ENCODE assay signal across 35 cellular contexts in genomic region chr1:89459081-89459480, GRCh38.
"Had no signal": no experiment of that assay in that cellular context is flagged by ENCODE, and none has a peak within 500 bp of the region (broad histone marks: within the 10 kb centered on the region; RNA-seq: fewer than 3 reads in every experiment).

No MANE protein-coding gene starts in this region.

- DNase-seq: Karpas-422, Kasumi-1, MG63, MM.1S, MV-4-11, NCI-H1048, NCI-H1092, NCI-H1092 treated with DMSO at 0.1 percent for 48 hours, NCI-H1105, NCI-H1105 treated with DMSO at 0.1 percent for 48 hours, NCI-H1417, NCI-H1417 treated with DMSO at 0.1 percent for 48 hours, NCI-H1436, NCI-H1436 treated with DMSO at 0.1 percent for 48 hours, NCI-H146, NCI-H1694, NCI-H1694 treated with DMSO at 0.1 percent for 48 hours, NCI-H187, NCI-H187 treated with DMSO at 0.1 percent for 48 hours, NCI-H1930, NCI-H2029, NCI-H2029 treated with DMSO at 0.1 percent for 48 hours, NCI-H2081, NCI-H2081 treated with DMSO at 0.1 percent for 48 hours, NCI-H2107, NCI-H2171, NCI-H2171 treated with DMSO at 0.1 percent for 48 hours, NCI-H2227 treated with DMSO at 0.1 percent for 48 hours, NCI-H226, NCI-H345, NCI-H446, NCI-H446 treated with DMSO at 0.1 percent for 48 hours, NCI-H510A, NCI-H510A treated with DMSO at 0.1 percent for 48 hours had no signal

- H3K9ac ChIP-seq: KMS-11 had no signal

- H3K4me2 ChIP-seq: KMS-11 had no signal

- H3K36me3 ChIP-seq: MG63 had no signal

- H3K27ac ChIP-seq: KMS-11 had no signal

- H3K4me3 ChIP-seq: MG63 had no signal

- H3K9me3 ChIP-seq: MG63 had no signal
